1 cellular context compared by ENCODE assay signal in the genomic region with DNA sequence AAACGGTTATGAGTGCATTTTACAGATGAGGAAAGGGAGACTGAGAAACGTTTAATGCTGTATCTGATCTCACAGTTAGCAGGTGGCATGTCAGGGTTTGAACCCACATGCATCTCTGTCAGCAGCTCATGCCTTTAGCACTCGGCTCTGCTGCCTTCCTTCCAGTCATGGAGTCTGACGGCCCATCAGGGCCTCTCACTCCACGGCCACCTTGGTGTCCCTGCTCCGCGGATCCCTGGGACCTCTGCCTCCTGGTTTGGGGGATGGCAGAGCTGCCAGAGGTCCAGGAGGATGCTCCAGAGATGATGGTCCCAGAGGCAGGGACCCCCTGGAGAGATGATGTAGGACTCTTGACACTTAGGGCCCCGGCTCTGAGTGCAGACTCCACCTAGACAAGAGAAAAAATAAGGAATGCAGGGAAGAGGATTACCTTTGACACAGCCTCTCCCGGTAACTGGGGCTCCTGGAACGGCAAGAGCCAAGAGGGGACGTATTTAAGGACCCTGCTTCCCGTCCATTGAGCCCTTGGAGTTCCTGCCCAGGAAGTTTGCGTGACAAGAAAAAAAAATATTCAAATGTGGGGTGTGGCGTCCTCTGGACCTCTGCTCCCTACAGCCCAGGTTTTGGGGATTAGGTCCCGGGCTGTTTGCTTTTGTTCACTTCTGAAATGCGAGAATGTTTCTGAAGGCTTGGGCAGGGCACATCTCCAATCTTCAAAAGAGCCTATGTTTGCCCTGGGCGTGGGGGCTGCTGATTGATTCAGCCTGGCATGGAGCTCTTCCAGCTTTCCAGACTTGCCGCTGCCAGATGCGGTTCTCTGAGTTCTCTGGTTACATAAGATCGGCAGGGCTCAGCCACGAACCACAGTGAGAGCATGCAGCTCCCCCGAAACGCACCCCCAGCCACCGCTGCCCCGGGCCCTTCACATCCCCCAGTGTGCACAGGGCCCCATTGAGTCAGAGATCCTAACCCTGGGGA.
TF ChIP-seq lines count a peak whose summit lies in the region.

A gene (minus strand): TSS at position 470 of the 978 bp plus-strand sequence. CDS start 3,169 bp downstream, outside the sequence.

TF ChIP-seq in A549, 52 proteins besides CTCF, POLR2A, EP300 and RAD21 (continued from another document):
- TF ChIP-seq SMC3 (IDR thresholded peaks at IDR 0.05) (peak; percentile 38; the same call in 1 of the 3 replicates), CBX2 (IDR thresholded peaks at IDR 0.05; ENCODE audit: borderline replicate concordance, low read depth) (no peak), ESRRA (IDR thresholded peaks at IDR 0.05; ENCODE audit: borderline replicate concordance, low read length) (no peak), EHMT2 (IDR thresholded peaks at IDR 0.05; ENCODE audit: low read depth) (no peak), MYC (IDR thresholded peaks at IDR 0.05; ENCODE audit: borderline replicate concordance, low read length) (peak; percentile 71; the same call in 1 of the 2 replicates), NPAS2 (CRISPR knock-in tag; IDR thresholded peaks at IDR 0.05; ENCODE audit: borderline replicate concordance) (no peak), PHF8 (IDR thresholded peaks at IDR 0.05; ENCODE audit: borderline replicate concordance, low read depth) (no peak), SREBF2 (IDR thresholded peaks at IDR 0.05) (no peak), EHF (CRISPR knock-in tag; IDR thresholded peaks at IDR 0.05) (peak; percentile 51; the same call in 1 of the 2 replicates)
- TF ChIP-seq, protein P1, sequence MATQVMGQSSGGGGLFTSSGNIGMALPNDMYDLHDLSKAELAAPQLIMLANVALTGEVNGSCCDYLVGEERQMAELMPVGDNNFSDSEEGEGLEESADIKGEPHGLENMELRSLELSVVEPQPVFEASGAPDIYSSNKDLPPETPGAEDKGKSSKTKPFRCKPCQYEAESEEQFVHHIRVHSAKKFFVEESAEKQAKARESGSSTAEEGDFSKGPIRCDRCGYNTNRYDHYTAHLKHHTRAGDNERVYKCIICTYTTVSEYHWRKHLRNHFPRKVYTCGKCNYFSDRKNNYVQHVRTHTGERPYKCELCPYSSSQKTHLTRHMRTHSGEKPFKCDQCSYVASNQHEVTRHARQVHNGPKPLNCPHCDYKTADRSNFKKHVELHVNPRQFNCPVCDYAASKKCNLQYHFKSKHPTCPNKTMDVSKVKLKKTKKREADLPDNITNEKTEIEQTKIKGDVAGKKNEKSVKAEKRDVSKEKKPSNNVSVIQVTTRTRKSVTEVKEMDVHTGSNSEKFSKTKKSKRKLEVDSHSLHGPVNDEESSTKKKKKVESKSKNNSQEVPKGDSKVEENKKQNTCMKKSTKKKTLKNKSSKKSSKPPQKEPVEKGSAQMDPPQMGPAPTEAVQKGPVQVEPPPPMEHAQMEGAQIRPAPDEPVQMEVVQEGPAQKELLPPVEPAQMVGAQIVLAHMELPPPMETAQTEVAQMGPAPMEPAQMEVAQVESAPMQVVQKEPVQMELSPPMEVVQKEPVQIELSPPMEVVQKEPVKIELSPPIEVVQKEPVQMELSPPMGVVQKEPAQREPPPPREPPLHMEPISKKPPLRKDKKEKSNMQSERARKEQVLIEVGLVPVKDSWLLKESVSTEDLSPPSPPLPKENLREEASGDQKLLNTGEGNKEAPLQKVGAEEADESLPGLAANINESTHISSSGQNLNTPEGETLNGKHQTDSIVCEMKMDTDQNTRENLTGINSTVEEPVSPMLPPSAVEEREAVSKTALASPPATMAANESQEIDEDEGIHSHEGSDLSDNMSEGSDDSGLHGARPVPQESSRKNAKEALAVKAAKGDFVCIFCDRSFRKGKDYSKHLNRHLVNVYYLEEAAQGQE (IDR thresholded peaks at IDR 0.05) = peak; percentile 20; the same call in 1 of the 2 replicates
- TF ChIP-seq, protein P2, sequence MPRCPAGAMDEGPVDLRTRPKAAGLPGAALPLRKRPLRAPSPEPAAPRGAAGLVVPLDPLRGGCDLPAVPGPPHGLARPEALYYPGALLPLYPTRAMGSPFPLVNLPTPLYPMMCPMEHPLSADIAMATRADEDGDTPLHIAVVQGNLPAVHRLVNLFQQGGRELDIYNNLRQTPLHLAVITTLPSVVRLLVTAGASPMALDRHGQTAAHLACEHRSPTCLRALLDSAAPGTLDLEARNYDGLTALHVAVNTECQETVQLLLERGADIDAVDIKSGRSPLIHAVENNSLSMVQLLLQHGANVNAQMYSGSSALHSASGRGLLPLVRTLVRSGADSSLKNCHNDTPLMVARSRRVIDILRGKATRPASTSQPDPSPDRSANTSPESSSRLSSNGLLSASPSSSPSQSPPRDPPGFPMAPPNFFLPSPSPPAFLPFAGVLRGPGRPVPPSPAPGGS (IDR thresholded peaks at IDR 0.05) = peak; percentile 67
TF ChIP-seq in A549: peak in this region for 19.
